9 cellular contexts compared by ENCODE assay signal in genomic region chr6:45681860-45682488, GRCh38.
A peak's percentile ranks its signal among the peaks of the same experiment; 100 is the strongest.
DNase-seq lines count a peak whose midpoint lies in the region; ATAC-seq and TF ChIP-seq lines count a peak whose summit lies in the region.
"Had no signal": no experiment of that assay in that cellular context is flagged by ENCODE, and none has a peak within 500 bp of the region (broad histone marks: within the 10 kb centered on the region; RNA-seq: fewer than 3 reads in every experiment).

No MANE protein-coding gene starts in this region.

- H3K36me3 ChIP-seq in kidney epithelial cell (ENCODE audit: control insufficient read depth, insufficient read depth, low read length) (no peaks in the 10 kb centered on the region), tibial nerve (no peaks in the 10 kb centered on the region)
- H3K36me3 ChIP-seq: adrenal gland had no signal

- peaks cover 0 to 28% (median 0%) of the 10 kb centered on the region in 4 donors for H3K9me3 ChIP-seq in tibial nerve

- ATAC-seq in GM18873 (IDR thresholded peaks at IDR 0.05; ENCODE audit: low FRiP score, unreplicated experiment) (peak; percentile 93), HG03025 (IDR thresholded peaks at IDR 0.05; ENCODE audit: low FRiP score, unreplicated experiment) (peak; percentile 94)

- no peak for TF ChIP-seq EP300 in tibial nerve (IDR thresholded peaks at IDR 0.05)

- no peaks in the 10 kb centered on the region for H3K27me3 ChIP-seq in kidney epithelial cell (ENCODE audit: control insufficient read depth, insufficient read depth, low read length)
- no peaks in the 10 kb centered on the region for H3K27me3 ChIP-seq in tibial nerve
- H3K27me3 ChIP-seq: adrenal gland had no signal

- no peak for TF ChIP-seq POLR2A in tibial nerve (IDR thresholded peaks at IDR 0.05)

- DNase-seq in AG10803 (ENCODE audit: low read depth) (peak; percentile 63), SIG-M5 (lab: John Stamatoyannopoulos, UW) (peak; percentile 70), kidney epithelial cell (ENCODE audit: low read depth) (peak; percentile 74), 8988T (no peak), tibial nerve (ENCODE audit: low spot score in 2 of 2) (no peak), NCI-H2196 treated with DMSO at 0.1 percent for 48 hours (lab: John Stamatoyannopoulos, UW; ENCODE audit: unreplicated experiment) (no peak)

- no peak overlapping the region for H3K27ac ChIP-seq in tibial nerve
- H3K27ac ChIP-seq: adrenal gland had no signal

- H3K4me3 ChIP-seq in AG10803 (ENCODE audit: low read length) (no peak overlapping the region), kidney epithelial cell (ENCODE audit: low read depth, low read length) (no peak overlapping the region), tibial nerve (no peak overlapping the region)
- H3K4me3 ChIP-seq: adrenal gland had no signal

- WGBS in tibial nerve, 2 donors: 53 to 59% methylated on average over 4 of the region's 4 CpGs

- peaks cover 0 to 12% (median 2%) of the 10 kb centered on the region in 4 donors for H3K4me1 ChIP-seq in tibial nerve

- no peak for TF ChIP-seq CTCF in AG10803 (conservative IDR thresholded peaks at IDR 0.05; ENCODE audit: low read length)
- TF ChIP-seq CTCF in kidney epithelial cell (IDR thresholded peaks at IDR 0.05; ENCODE audit: insufficient read depth, low read length, poor library complexity, severe bottlenecking): no peak
- no peak for TF ChIP-seq CTCF in tibial nerve (IDR thresholded peaks at IDR 0.05)

Comparison
In these comparisons a context has a peak if more than half of its experiments do, and no peak if none do; other contexts are left out.
1. DNase-seq: peak in AG10803 (single experiment), SIG-M5 (single experiment) and kidney epithelial cell (single experiment); none in 8988T (single experiment), tibial nerve (0 of 2) and NCI-H2196 treated with DMSO at 0.1 percent for 48 hours (single experiment).